In genomic region chr16:67173808-67174705, GRCh38 we compare ENCODE assay signal across 8 cellular contexts. TPM values are rescaled to one million over a fixed set of nuclear protein-coding genes. Genes with fewer than 3 reads are reported as not detected.
DNase-seq lines count a peak whose midpoint lies in the region; ATAC-seq lines count a peak whose summit lies in the region.

No MANE protein-coding gene starts in this region.

- no peaks in the 10 kb centered on the region for H3K79me1 ChIP-seq in neuronal stem cell (ENCODE audit: low read depth, low read length)

- no peak overlapping the region for H4K8ac ChIP-seq in neuronal stem cell (ENCODE audit: low read depth, low read length)

- peak overlapping the region; percentile 94 for H2AFZ ChIP-seq in neuronal stem cell (ENCODE audit: low read length)

- peak overlapping the region; percentile 72 for H3K27ac Mint-ChIP-seq in activated naive CD8-positive, alpha-beta T cell treated with anti-CD3 and anti-CD28 coated beads, Interleukin-2, amount 10 ng/mL, durations not matched to agents 7 days and 5 days

- H3K4me3 Mint-ChIP-seq in activated naive CD8-positive, alpha-beta T cell treated with anti-CD3 and anti-CD28 coated beads, Interleukin-2, amount 10 ng/mL, durations not matched to agents 7 days and 5 days = peak overlapping the region; percentile 90

- peak overlapping the region; percentile 8 for H2BK15ac ChIP-seq in neuronal stem cell (ENCODE audit: low read length)

- H4K91ac ChIP-seq in neuronal stem cell (ENCODE audit: low read depth, low read length, poor library complexity) = no peak overlapping the region

- no peaks in the 10 kb centered on the region for H3K9me3 ChIP-seq in neuronal stem cell (replicated peaks in 1 of 2; ENCODE audit: control insufficient read depth in 2 of 2, insufficient read depth in 1 of 2, low read depth in 1 of 2, low read length in 2 of 2)

- H3K36me3 Mint-ChIP-seq in activated naive CD8-positive, alpha-beta T cell treated with anti-CD3 and anti-CD28 coated beads, Interleukin-2, amount 10 ng/mL, durations not matched to agents 7 days and 5 days = peaks cover 24% of the 10 kb centered on the region

- peak overlapping the region; percentile 76 for H3K9ac ChIP-seq in neuronal stem cell (ENCODE audit: low read depth, low read length, poor library complexity)

- H2AK5ac ChIP-seq in neuronal stem cell (ENCODE audit: low read depth, low read length) = peak overlapping the region; percentile 49

- H3K27ac ChIP-seq in neuronal stem cell (replicated peaks; ENCODE audit: low read length) = no peak overlapping the region

- POLR2A ChIA-PET in activated naive CD8-positive, alpha-beta T cell treated with anti-CD3 and anti-CD28 coated beads, Interleukin-2, amount 10 ng/mL, durations not matched to agents 7 days and 5 days (lab: Charles Lee) = interaction anchor here (0.6 to 3.7 kb wide), 7 partner anchors 8 to 161 kb away, joined by 3 to 28 read pairs (median 4); partner anchors contain the start of genes FBXL8, HSF4 and TRADD

- peak overlapping the region; percentile 76 for H3K23ac ChIP-seq in neuronal stem cell (ENCODE audit: low read depth, low read length, poor library complexity)

- peak; percentile 39 for ATAC-seq in GM19025 (IDR thresholded peaks at IDR 0.05; ENCODE audit: low read depth, unreplicated experiment)
- ATAC-seq in activated naive CD8-positive, alpha-beta T cell treated with anti-CD3 and anti-CD28 coated beads, Interleukin-2, amount 10 ng/mL, durations not matched to agents 7 days and 5 days (ENCODE audit: low read depth) = peak; percentile 70

- H3K18ac ChIP-seq in neuronal stem cell (ENCODE audit: low read length) = peak overlapping the region; percentile 85

- H3K36me3 ChIP-seq in neuronal stem cell (replicated peaks in 1 of 2; ENCODE audit: control insufficient read depth in 2 of 2, insufficient read depth in 2 of 2, low read length in 2 of 2) = peaks cover 2 to 6% of the 10 kb centered on the region in 2 donors

- H2BK120ac ChIP-seq in neuronal stem cell (ENCODE audit: low read depth, low read length) = no peak overlapping the region

- DNase-seq in C1 segment of cervical spinal cord (lab: John Stamatoyannopoulos, UW) (peak in 13 of 14 donors; percentile 11 to 92 (median 66)), HuH-7 (ENCODE audit: low spot score) (peak; percentile 86), RPMI7951 (ENCODE audit: low read depth) (peak; percentile 90), globus pallidus (ENCODE audit: low spot score) (peak; percentile 78), neuronal stem cell (ENCODE audit: low spot score) (no peak), NCI-H446 (lab: John Stamatoyannopoulos, UW) (no peak)
- peak; percentile 78 for DNase-seq in activated naive CD8-positive, alpha-beta T cell treated with anti-CD3 and anti-CD28 coated beads, Interleukin-2, amount 10 ng/mL, durations not matched to agents 7 days and 5 days

- H3K4ac ChIP-seq in neuronal stem cell (ENCODE audit: low read length) = no peak overlapping the region

- peaks cover 13 to 93% (median 15%) of the 10 kb centered on the region in 3 experiments for H3K27me3 ChIP-seq in neuronal stem cell (ENCODE audit: control insufficient read depth in 3 of 3, insufficient read depth in 3 of 3, low read depth in 1 of 3, low read length in 3 of 3)

- no peak overlapping the region for H2BK5ac ChIP-seq in neuronal stem cell (ENCODE audit: low read length)

- H3K9me3 Mint-ChIP-seq in activated naive CD8-positive, alpha-beta T cell treated with anti-CD3 and anti-CD28 coated beads, Interleukin-2, amount 10 ng/mL, durations not matched to agents 7 days and 5 days = no peaks in the 10 kb centered on the region

- no CpG with 5 or more reads among the region's 71 CpGs for WGBS in neuronal stem cell (ENCODE audit: extremely low coverage in 2 of 2, insufficient read length in 2 of 2, insufficient replicate concordance in 1 of 2), 2 donors

- peaks cover 39% of the 10 kb centered on the region for H3K4me1 Mint-ChIP-seq in activated naive CD8-positive, alpha-beta T cell treated with anti-CD3 and anti-CD28 coated beads, Interleukin-2, amount 10 ng/mL, durations not matched to agents 7 days and 5 days

- peak overlapping the region; percentile 79 for H3K14ac ChIP-seq in neuronal stem cell (ENCODE audit: low read length)

- H3K4me1 ChIP-seq in neuronal stem cell (ENCODE audit: control insufficient read depth in 2 of 2, insufficient read depth in 1 of 2, low read depth in 1 of 2, low read length in 2 of 2) = peaks cover 17 to 26% of the 10 kb centered on the region in 2 donors

- H2BK12ac ChIP-seq in neuronal stem cell (ENCODE audit: low read length) = no peak overlapping the region

- H3K27me3 Mint-ChIP-seq in activated naive CD8-positive, alpha-beta T cell treated with anti-CD3 and anti-CD28 coated beads, Interleukin-2, amount 10 ng/mL, durations not matched to agents 7 days and 5 days = peaks cover 45% of the 10 kb centered on the region

- peak overlapping the region; percentile 88 for H3K4me2 ChIP-seq in neuronal stem cell (ENCODE audit: insufficient read depth, low read length, poor library complexity, severe bottlenecking)

- H3K4me3 ChIP-seq in neuronal stem cell (ENCODE audit: low read length in 2 of 2) = peak overlapping the region; percentile 45 to 70

RNA-seq across cellular contexts. Expression of gene NOL3, which starts 3.7 kb away (rescaled TPM):
- 29.4 and 32.3 TPM in 2 replicates for total RNA-seq in RPMI7951 (2014; rRNA removed; shearing (Covaris generic))
- total RNA-seq in activated naive CD8-positive, alpha-beta T cell treated with anti-CD3 and anti-CD28 coated beads, Interleukin-2, amount 10 ng/mL, durations not matched to agents 7 days and 5 days = 10 to 100 TPM; 17.7 to 18.6 TPM
- 2.7 TPM for polyA plus RNA-seq in neuronal stem cell (2013, experiment 1 of 2)
- 2.2 TPM for polyA plus RNA-seq in neuronal stem cell (2013, experiment 2 of 2)

RNA-seq across cellular contexts. Expression of gene HSF4, which starts 9.5 kb away (rescaled TPM):
- total RNA-seq in RPMI7951 (2014; rRNA removed; shearing (Covaris generic)) = 3.7 and 4.7 TPM in 2 replicates
- total RNA-seq in activated naive CD8-positive, alpha-beta T cell treated with anti-CD3 and anti-CD28 coated beads, Interleukin-2, amount 10 ng/mL, durations not matched to agents 7 days and 5 days = 10 to 100 TPM; 61.5 to 76.8 TPM
- 0.36 TPM for polyA plus RNA-seq in neuronal stem cell (2013, experiment 1 of 2)
- polyA plus RNA-seq in neuronal stem cell (2013, experiment 2 of 2) = 0.48 TPM

RNA-seq across cellular contexts. Expression of gene MATCAP1, which starts 9.7 kb away (rescaled TPM):
- 4.2 and 7.8 TPM in 2 replicates for total RNA-seq in RPMI7951 (2014; rRNA removed; shearing (Covaris generic))
- total RNA-seq in activated naive CD8-positive, alpha-beta T cell treated with anti-CD3 and anti-CD28 coated beads, Interleukin-2, amount 10 ng/mL, durations not matched to agents 7 days and 5 days = 10 to 100 TPM; 57.4 to 59.1 TPM
- 20.9 TPM for polyA plus RNA-seq in neuronal stem cell (2013, experiment 1 of 2)
- polyA plus RNA-seq in neuronal stem cell (2013, experiment 2 of 2) = 17.1 TPM

RNA-seq across cellular contexts. Expression of gene FBXL8, which starts 14.3 kb away (rescaled TPM):
- total RNA-seq in RPMI7951 (2014; rRNA removed; shearing (Covaris generic)) = 4.2 and 10.2 TPM in 2 replicates
- total RNA-seq in activated naive CD8-positive, alpha-beta T cell treated with anti-CD3 and anti-CD28 coated beads, Interleukin-2, amount 10 ng/mL, durations not matched to agents 7 days and 5 days = 10 to 100 TPM; 34.1 to 41.3 TPM
- polyA plus RNA-seq in neuronal stem cell (2013, experiment 1 of 2) = 0.06 TPM
- polyA plus RNA-seq in neuronal stem cell (2013, experiment 2 of 2) = 0.10 TPM

RNA-seq across cellular contexts. Expression of gene TRADD, which starts 14.3 kb away (rescaled TPM):
- 13.0 and 29.5 TPM in 2 replicates for total RNA-seq in RPMI7951 (2014; rRNA removed; shearing (Covaris generic))
- total RNA-seq in activated naive CD8-positive, alpha-beta T cell treated with anti-CD3 and anti-CD28 coated beads, Interleukin-2, amount 10 ng/mL, durations not matched to agents 7 days and 5 days = 10 to 100 TPM; 77.3 to 81.7 TPM
- 0.13 TPM for polyA plus RNA-seq in neuronal stem cell (2013, experiment 1 of 2)
- polyA plus RNA-seq in neuronal stem cell (2013, experiment 2 of 2) = 0.12 TPM

Comparison
In these comparisons a context has a peak if more than half of its experiments do, and no peak if none do; other contexts are left out.
1. DNase-seq: peak in C1 segment of cervical spinal cord (13 of 14), HuH-7 (single experiment), RPMI7951 (single experiment), activated naive CD8-positive, alpha-beta T cell treated with anti-CD3 and anti-CD28 coated beads, Interleukin-2, amount 10 ng/mL, durations not matched to agents 7 days and 5 days (single experiment) and globus pallidus (single experiment); none in neuronal stem cell (single experiment) and NCI-H446 (0 of 2).
2. RNA of gene HSF4, which starts 9.5 kb away (total RNA-seq): 61.5 to 76.8 TPM in activated naive CD8-positive, alpha-beta T cell treated with anti-CD3 and anti-CD28 coated beads, Interleukin-2, amount 10 ng/mL, durations not matched to agents 7 days and 5 days; 3.7 to 4.7 TPM in RPMI7951; every median in the first group is over 10 times any median in the second.